1 cellular context compared by ENCODE assay signal in the genomic region with DNA sequence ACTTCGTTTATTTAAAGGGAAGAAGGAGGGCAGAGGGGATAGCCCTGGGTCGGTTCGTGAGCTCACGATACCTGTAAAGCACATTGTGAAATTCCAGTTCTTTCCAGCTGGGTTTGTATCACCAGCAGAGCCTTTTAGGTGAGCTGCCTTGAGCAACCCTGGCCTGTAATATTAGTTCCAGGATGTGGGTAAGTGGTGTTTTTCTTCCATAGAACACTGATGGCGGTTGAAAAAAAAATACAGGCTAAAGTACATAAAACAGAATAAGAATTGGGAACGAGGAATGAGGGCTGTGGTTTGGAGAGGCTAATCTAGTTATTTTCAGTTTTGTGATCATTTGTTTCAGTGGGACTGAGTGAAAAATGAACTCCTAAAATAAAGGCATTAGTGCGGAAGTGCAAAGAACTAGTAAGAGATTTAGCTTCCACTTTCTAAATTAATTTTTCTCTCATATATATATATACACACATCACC.
TF ChIP-seq lines count a peak whose summit lies in the region.

No MANE protein-coding gene starts in this region.

TF ChIP-seq in H1, 55 proteins besides CTCF, POLR2A, EP300 and RAD21:
- no peak for TF ChIP-seq NANOG (IDR thresholded peaks at IDR 0.05; ENCODE audit: insufficient read depth, low read depth, low read length, poor library complexity, severe bottlenecking)
- no peak for TF ChIP-seq CREB1 (IDR thresholded peaks at IDR 0.05)
- no peak for TF ChIP-seq TCF12 (IDR thresholded peaks at IDR 0.05; ENCODE audit: low read depth, low read length)
- TF ChIP-seq KDM1A (IDR thresholded peaks at IDR 0.05; ENCODE audit: borderline replicate concordance, low read length) = no peak
- TF ChIP-seq KDM4A (IDR thresholded peaks at IDR 0.05; ENCODE audit: low read depth, low read length, severe bottlenecking) = no peak
